In the genomic region with DNA sequence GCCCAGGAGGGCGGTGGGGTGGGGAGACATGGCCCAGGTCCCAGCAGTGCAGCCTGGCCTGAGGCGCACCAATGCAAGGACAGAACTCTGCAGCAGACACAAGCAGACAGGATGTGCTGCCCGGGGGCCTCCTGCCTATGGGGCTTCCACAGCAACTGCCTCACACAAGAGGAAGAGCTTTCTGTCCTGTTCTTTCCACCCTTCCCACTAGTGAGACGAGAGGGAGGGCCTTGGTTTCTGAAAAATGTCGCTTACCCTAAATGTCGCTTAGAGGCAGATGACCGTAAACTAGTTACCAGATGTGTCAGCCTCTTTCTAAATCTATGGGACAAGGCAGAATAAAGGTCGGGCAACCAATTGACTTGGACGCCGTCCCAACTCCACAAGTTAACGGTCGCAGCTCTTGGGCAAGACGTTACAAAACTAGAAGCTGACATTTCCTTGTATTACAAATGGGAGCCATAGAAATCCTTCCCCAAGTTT, we compare ENCODE assay signal across 9 cellular contexts. TPM values are rescaled to one million over a fixed set of nuclear protein-coding genes. Genes with fewer than 3 reads are reported as not detected.
A peak's percentile ranks its signal among the peaks of the same experiment; 100 is the strongest.
DNase-seq lines count a peak whose midpoint lies in the region; ATAC-seq, FAIRE-seq and TF ChIP-seq lines count a peak whose summit lies in the region.
"Had no signal": no experiment of that assay in that cellular context is flagged by ENCODE, and none has a peak within 500 bp of the region (broad histone marks: within the 10 kb centered on the region; RNA-seq: fewer than 3 reads in every experiment).

A gene with protein sequence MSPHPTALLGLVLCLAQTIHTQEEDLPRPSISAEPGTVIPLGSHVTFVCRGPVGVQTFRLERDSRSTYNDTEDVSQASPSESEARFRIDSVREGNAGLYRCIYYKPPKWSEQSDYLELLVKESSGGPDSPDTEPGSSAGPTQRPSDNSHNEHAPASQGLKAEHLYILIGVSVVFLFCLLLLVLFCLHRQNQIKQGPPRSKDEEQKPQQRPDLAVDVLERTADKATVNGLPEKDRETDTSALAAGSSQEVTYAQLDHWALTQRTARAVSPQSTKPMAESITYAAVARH (minus strand): TSS at position 157 of the 483 bp plus-strand sequence. CDS start 127 bp downstream, at position 30.

- no peaks in the 10 kb centered on the region for H3K36me3 Mint-ChIP-seq in GM23338 (ENCODE audit: low read depth)
- H3K36me3 Mint-ChIP-seq in nephron progenitor cell (ENCODE audit: low read depth): no peaks in the 10 kb centered on the region

- WGBS in H1 (ENCODE audit: extremely low coverage in 1 of 2, insufficient coverage in 1 of 2, insufficient read length in 1 of 2, insufficient replicate concordance in 2 of 2, low coverage in 1 of 2, low lambda C conversion rate in 2 of 2, missing lambda C conversion rate in 1 of 2), 2 experiments: 91% methylated on average over 12 of the region's 13 CpGs; no CpG with 5 or more reads in 1 of the 2 experiments

- H2BK5ac ChIP-seq in H1 (ENCODE audit: low read depth, low read length): no peak within 1 kb of the TSS

- POLR2A ChIA-PET in H1 (lab: Charles Lee; ENCODE audit: partially characterized antibody): no interaction called here

- H4K8ac ChIP-seq in H1 (ENCODE audit: extremely low read depth, insufficient read depth, low read length): 0 out of 2 replicates have a peak within 1 kb of the TSS, but pooled peaks have one; percentile 31

- H3K27ac Mint-ChIP-seq in GM23338: no peak within 1 kb of the TSS
- H3K27ac Mint-ChIP-seq in nephron progenitor cell: no peak within 1 kb of the TSS

- no peaks in the 10 kb centered on the region for H3K79me2 ChIP-seq in GM23338 (replicated peaks; ENCODE audit: insufficient read depth)
- H3K79me2 ChIP-seq in H1 (ENCODE audit: control insufficient read depth in 1 of 2, insufficient read depth in 2 of 2, low read length in 2 of 2): no peaks in the 10 kb centered on the region

- H3F3A ChIP-seq in GM23338 (replicated peaks; ENCODE audit: low read depth): no peaks in the 10 kb centered on the region

- H3K79me1 ChIP-seq in H1 (ENCODE audit: low read depth, low read length): no peaks in the 10 kb centered on the region

- H3K27ac ChIP-seq in GM23338 (ENCODE audit: low read depth) (no peak within 1 kb of the TSS), H1 (ENCODE audit: low read depth, low read length) (no peak within 1 kb of the TSS)

- H3K9me3 ChIP-seq in H1 (ENCODE audit: insufficient read depth in 2 of 2, low read depth in 1 of 2, low read length in 1 of 2): no peaks in the 10 kb centered on the region

- TF ChIP-seq EP300 in H1 (IDR thresholded peaks at IDR 0.05; ENCODE audit: borderline replicate concordance in 1 of 2, low read depth in 2 of 2, low read length in 2 of 2): no peak

- no peaks in the 10 kb centered on the region for H3K27me3 ChIP-seq in GM23338 (ENCODE audit: insufficient read depth)
- H3K27me3 ChIP-seq in H1 (replicated peaks in 1 of 4; ENCODE audit: control insufficient read depth in 3 of 4, extremely low read depth in 1 of 4, insufficient read depth in 3 of 4, low read length in 3 of 4): no peaks in the 10 kb centered on the region

- no peak within 1 kb of the TSS for H4K91ac ChIP-seq in H1 (replicated peaks; ENCODE audit: insufficient read length, low read length)

- TF ChIP-seq CTCF in GM23338 (conservative IDR thresholded peaks at IDR 0.05; ENCODE audit: low read depth in 2 of 2): no peak
- no peak for TF ChIP-seq CTCF in H1 (IDR thresholded peaks at IDR 0.05; ENCODE audit: control extremely low read depth in 1 of 3, insufficient read depth in 1 of 3, low read depth in 1 of 3, low read length in 3 of 3)
- TF ChIP-seq CTCF in nephron progenitor cell (IDR thresholded peaks at IDR 0.05): no peak

- H3K4me1 ChIP-seq in GM23338 (ENCODE audit: insufficient read depth): 0 out of 2 replicates have a peak, but pooled peaks cover 3% of the 10 kb centered on the region
- peaks cover 0 to 3% (median 0%) of the 10 kb centered on the region in 4 experiments; a peak in 1 of 7 replicates for H3K4me1 ChIP-seq in H1 (replicated peaks in 1 of 4; ENCODE audit: control insufficient read depth in 3 of 4, insufficient read depth in 4 of 4, low read length in 3 of 4)

- no peak within 1 kb of the TSS for H3K56ac ChIP-seq in H1 (replicated peaks; ENCODE audit: insufficient read length, low read depth, low read length)

- CTCF ChIA-PET in H1 (lab: Charles Lee; ENCODE audit: partially characterized antibody): interaction anchor here (0.8 to 2.2 kb wide), 3 partner anchors 8 to 51 kb away, joined by 3 to 21 read pairs (median 7); a partner anchor contains a TSS

- no peak within 1 kb of the TSS; the same call in 1 of the 2 replicates for H2BK12ac ChIP-seq in H1 (ENCODE audit: low read depth, low read length)

- H3K36me3 ChIP-seq in GM23338 (ENCODE audit: insufficient read depth): no peaks in the 10 kb centered on the region
- H3K36me3 ChIP-seq in H1 (ENCODE audit: control insufficient read depth in 2 of 4, insufficient read depth in 4 of 4, low read length in 3 of 4): no peaks in the 10 kb centered on the region

- no peak within 1 kb of the TSS for H3K4me3 Mint-ChIP-seq in GM23338
- no peak within 1 kb of the TSS for H3K4me3 Mint-ChIP-seq in nephron progenitor cell

- DNase-seq in GM23338 (ENCODE audit: low spot score) (no peak), H1 (ENCODE audit: low read depth in 1 of 2, low spot score in 2 of 2) (no peak), nephron progenitor cell (no peak), ecto neural progenitor cell (ENCODE audit: low spot score) (no peak), NCI-H1417 (lab: John Stamatoyannopoulos, UW) (no peak)
- DNase-seq in activated CD4-positive, alpha-beta T cell treated with anti-CD3 and anti-CD28 coated beads, Interleukin-2, amount 50 U/mL, for 1 hour: peak; percentile 55
- peak; percentile 28 to 35 (median 28) for DNase-seq in stimulated activated CD4-positive, alpha-beta T cell treated with anti-CD3 and anti-CD28 coated beads, Interleukin-12 subunit alpha, Interleukin-12 subunit beta, amount 100 ng/mL, for 48 hours (ENCODE audit: low read depth in 2 of 3, low spot score in 1 of 3)
- DNase-seq: glutamatergic neuron had no signal

- H3K4me3 ChIP-seq in GM23338 (no peak within 1 kb of the TSS), H1 (ENCODE audit: extremely low read depth in 1 of 4, insufficient read depth in 2 of 4, low read depth in 3 of 4, low read length in 4 of 4) (no peak within 1 kb of the TSS)

- peaks cover 7% of the 10 kb centered on the region for H3K27me3 Mint-ChIP-seq in GM23338 (ENCODE audit: insufficient read depth, low read depth, poor library complexity)
- peaks cover 30% of the 10 kb centered on the region for H3K27me3 Mint-ChIP-seq in nephron progenitor cell (ENCODE audit: low read depth, poor library complexity)

- no peak within 1 kb of the TSS for H2BK20ac ChIP-seq in H1 (ENCODE audit: low read length)

- no peak for TF ChIP-seq RAD21 in H1 (IDR thresholded peaks at IDR 0.05 in 1 of 2, conservative IDR thresholded peaks at IDR 0.05 in 1 of 2; ENCODE audit: low read depth in 2 of 2, low read length in 2 of 2)

- no peak within 1 kb of the TSS for H2BK15ac ChIP-seq in H1 (ENCODE audit: low read length)

- H3K23ac ChIP-seq in H1 (ENCODE audit: insufficient read length): no peak within 1 kb of the TSS

- H3K14ac ChIP-seq in H1 (ENCODE audit: insufficient read length): no peak within 1 kb of the TSS

- TF ChIP-seq POLR2A in H1 (IDR thresholded peaks at IDR 0.05; ENCODE audit: control extremely low read depth in 1 of 2, low read depth in 2 of 2, low read length in 2 of 2): no peak

- H4K5ac ChIP-seq in H1 (ENCODE audit: insufficient read length, low read depth, low read length): no peak within 1 kb of the TSS

- no peaks in the 10 kb centered on the region for H3K9me2 ChIP-seq in GM23338 (ENCODE audit: insufficient read depth)

- H4K20me1 ChIP-seq in GM23338 (replicated peaks; ENCODE audit: insufficient read depth): no peaks in the 10 kb centered on the region
- no peaks in the 10 kb centered on the region for H4K20me1 ChIP-seq in H1 (replicated peaks in 1 of 2; ENCODE audit: control insufficient read depth in 1 of 2, insufficient read depth in 2 of 2, low read length in 2 of 2)

- H3K9me3 Mint-ChIP-seq in GM23338 (no peaks in the 10 kb centered on the region), nephron progenitor cell (peaks cover 31% of the 10 kb centered on the region)

- no peak for FAIRE-seq in H1 (lab: Jason Lieb, UNC)

- no peak within 1 kb of the TSS for H3K4ac ChIP-seq in H1 (replicated peaks; ENCODE audit: insufficient read length, low read depth, low read length)

- no peak within 1 kb of the TSS for H3K18ac ChIP-seq in H1 (ENCODE audit: extremely low read depth, low read length)

- H3K4me2 ChIP-seq in GM23338 (no peak within 1 kb of the TSS), H1 (ENCODE audit: insufficient read depth in 1 of 2, low read depth in 2 of 2, low read length in 2 of 2) (no peak within 1 kb of the TSS)

- H3K4me1 Mint-ChIP-seq in GM23338: peaks cover 15% of the 10 kb centered on the region; the same call in 2 of the 3 replicates
- H3K4me1 Mint-ChIP-seq in nephron progenitor cell: no peaks in the 10 kb centered on the region

- H3K23me2 ChIP-seq in H1 (ENCODE audit: low read depth, low read length): no peaks in the 10 kb centered on the region

- H2AFZ ChIP-seq in GM23338: peak within 1 kb of the TSS; percentile 59; the same call in 1 of the 2 replicates
- no peak within 1 kb of the TSS for H2AFZ ChIP-seq in H1 (ENCODE audit: low read length)

- no peak within 1 kb of the TSS for H2AK5ac ChIP-seq in H1 (ENCODE audit: low read depth, low read length)

- no peak within 1 kb of the TSS for H2BK120ac ChIP-seq in H1 (replicated peaks; ENCODE audit: low read depth, low read length)

- H3K9ac ChIP-seq in H1 (replicated peaks in 1 of 4; ENCODE audit: extremely low read depth in 1 of 4, low read depth in 3 of 4, low read length in 3 of 4): no peak within 1 kb of the TSS

- ATAC-seq in GM23338 (peak; percentile 43; the same call in 2 of the 3 replicates), GM21367 (IDR thresholded peaks at IDR 0.05; ENCODE audit: unreplicated experiment) (no peak)

TF ChIP-seq in GM23338, 12 proteins besides CTCF, POLR2A, EP300 and RAD21 (continues in another document):
- TF ChIP-seq POLR2AphosphoS5 (IDR thresholded peaks at IDR 0.05; ENCODE audit: low read depth): no peak

TF ChIP-seq in H1, 55 proteins besides CTCF, POLR2A, EP300 and RAD21 (continues in another document):
- no peak for TF ChIP-seq TAF7 (optimal IDR thresholded peaks at IDR 0.05; ENCODE audit: borderline replicate concordance, low read depth, low read length)

RNA-seq across cellular contexts. Expression of the gene that starts here (rescaled TPM):
- 1.3 TPM in 1 of 2 replicates, not detected in the other for total RNA-seq in GM23338 (2014; rRNA removed; shearing (Covaris generic))
- polyA plus RNA-seq in GM23338 (2016; fragmentation: Nextera tagmentation; extraction: Ambion mirVana) (0.10 TPM in 2 replicates), H1 (2011; rRNA removed) (0.13 and 0.18 TPM in 2 replicates)
- total RNA-seq in H1 (2021; fragmentation: NEBNext Ultra II Directional; extraction: Animal tissue kit (Norgen Biotek cat#: 25700)): not detected in 2 replicates
- 0.21 TPM for polyA plus RNA-seq in H1 (2011; cell fraction: cytosol; rRNA removed)
- polyA plus RNA-seq in H1 (2011; cell fraction: nucleus; rRNA removed): 0.19 TPM
- 0.04 to 0.16 TPM in 2 of 4 replicates, not detected in the others for polyA plus RNA-seq in H1 (2012, experiment 1 of 2)
- not detected for polyA plus RNA-seq in H1 (2012, experiment 2 of 2)
- polyA plus RNA-seq in H1 (2013, experiment 1 of 2): 0.10 TPM
- polyA plus RNA-seq in H1 (2013, experiment 2 of 2): 0.09 TPM
- polyA minus RNA-seq in H1 (2011; rRNA and poly(A)+ RNA removed): 0.50 TPM in 1 of 2 replicates, not detected in the other
- polyA minus RNA-seq in H1 (2011; cell fraction: cytosol; rRNA and poly(A)+ RNA removed): not detected
- polyA minus RNA-seq in H1 (2011; cell fraction: nucleus; rRNA and poly(A)+ RNA removed): 1.3 TPM

Comparison
In these comparisons a context has a peak if more than half of its experiments do, and no peak if none do; other contexts are left out.
1. DNase-seq: peak in activated CD4-positive, alpha-beta T cell treated with anti-CD3 and anti-CD28 coated beads, Interleukin-2, amount 50 U/mL, for 1 hour (single experiment) and stimulated activated CD4-positive, alpha-beta T cell treated with anti-CD3 and anti-CD28 coated beads, Interleukin-12 subunit alpha, Interleukin-12 subunit beta, amount 100 ng/mL, for 48 hours (3 of 3); none in GM23338 (single experiment), H1 (0 of 2), nephron progenitor cell (single experiment), ecto neural progenitor cell (single experiment) and NCI-H1417 (0 of 3).